8 cellular contexts compared by ENCODE assay signal in genomic region chr5:80959768-80960442, GRCh38. TPM values are rescaled to one million over a fixed set of nuclear protein-coding genes. Genes with fewer than 3 reads are reported as not detected.
DNase-seq lines count a peak whose midpoint lies in the region; ATAC-seq and TF ChIP-seq lines count a peak whose summit lies in the region.

Gene RASGRF2 (plus strand): TSS chr5:80960363. CDS start chr5:80960739, 376 bp downstream.

- H3K27me3 ChIP-seq in A673 (replicated peaks; ENCODE audit: insufficient read depth, low read depth, low read length, poor library complexity) (peaks cover 6% of the 10 kb centered on the region), MG63 (no peaks in the 10 kb centered on the region), mucosa of rectum (ENCODE audit: control insufficient read depth in 2 of 2, insufficient read depth in 2 of 2, low read length in 2 of 2) (peaks cover 15 to 21% of the 10 kb centered on the region in 2 donors)

- no peaks in the 10 kb centered on the region for H3K36me3 ChIP-seq in A673 (ENCODE audit: insufficient read depth, low read length, poor library complexity, severe bottlenecking)
- no peaks in the 10 kb centered on the region for H3K36me3 ChIP-seq in MG63
- H3K36me3 ChIP-seq in mucosa of rectum (ENCODE audit: control insufficient read depth in 2 of 2, insufficient read depth in 2 of 2, low read length in 2 of 2) = no peaks in the 10 kb centered on the region

- H3K9me3 ChIP-seq in A673 (ENCODE audit: low read depth, low read length, poor library complexity, severe bottlenecking) = no peaks in the 10 kb centered on the region
- H3K9me3 ChIP-seq in MG63 = no peaks in the 10 kb centered on the region
- H3K9me3 ChIP-seq in mucosa of rectum (ENCODE audit: control insufficient read depth in 2 of 2, low read length in 2 of 2) = no peaks in the 10 kb centered on the region

- H3K4me1 ChIP-seq in A673 (ENCODE audit: insufficient read depth, low read length, poor library complexity, severe bottlenecking) = peaks cover 48% of the 10 kb centered on the region
- peaks cover 14 to 16% of the 10 kb centered on the region in 2 donors for H3K4me1 ChIP-seq in mucosa of rectum (ENCODE audit: control insufficient read depth in 2 of 2, insufficient read depth in 2 of 2, low read length in 2 of 2)

- H3K4me3 Mint-ChIP-seq in stimulated activated naive B cell treated with anti-CD40 and anti-IgM and Interleukin-4, amounts not matched to agents 10 μg/mL and 1 μg/mL and 100 μg/mL, for 72 hours = peak within 1 kb of the TSS; percentile 66 to 67

- H3K4me3 ChIP-seq in A673 (ENCODE audit: low read depth, low read length, poor library complexity, severe bottlenecking) (peak within 1 kb of the TSS; percentile 50), MG63 (peak within 1 kb of the TSS; percentile 61), epithelial cell of esophagus (ENCODE audit: low read length) (peak within 1 kb of the TSS; percentile 29), mucosa of rectum (ENCODE audit: low read length in 2 of 2) (peak within 1 kb of the TSS; percentile 53 to 73)

- peak; percentile 38 to 40 for ATAC-seq in stimulated activated naive B cell treated with anti-CD40 and anti-IgM and Interleukin-4, amounts not matched to agents 10 μg/mL and 1 μg/mL and 100 μg/mL, for 72 hours (replicated peaks)
- no peak for ATAC-seq in HG03439 (IDR thresholded peaks at IDR 0.05; ENCODE audit: unreplicated experiment)

- BruUV-seq in A673 (replicated peaks; lab: Mats Ljungman, UMichigan) = no TSS peak

- POLR2A ChIA-PET in A673 (lab: Charles Lee; ENCODE audit: low non-redundant PET) = no interaction called here

- intact Hi-C loops in A673 (cut with micrococcal nuclease; ENCODE audit: unreplicated experiment) = loop anchor here (5.0 to 10.0 kb wide), 3 partner anchors 147 to 245 kb away; no protein-coding TSS in a partner anchor

- H3K27ac ChIP-seq in A673 (ENCODE audit: low read depth, low read length, poor library complexity, severe bottlenecking) (no peak within 1 kb of the TSS), mucosa of rectum (ENCODE audit: low read depth in 2 of 2, low read length in 2 of 2) (peak within 1 kb of the TSS in 1 of 2 donors; percentile 3)

- H3K4me1 Mint-ChIP-seq in stimulated activated naive B cell treated with anti-CD40 and anti-IgM and Interleukin-4, amounts not matched to agents 10 μg/mL and 1 μg/mL and 100 μg/mL, for 72 hours = peaks cover 14 to 16% of the 10 kb centered on the region in 2 donors

- H3K9me3 Mint-ChIP-seq in stimulated activated naive B cell treated with anti-CD40 and anti-IgM and Interleukin-4, amounts not matched to agents 10 μg/mL and 1 μg/mL and 100 μg/mL, for 72 hours = no peaks in the 10 kb centered on the region

- CTCF ChIA-PET in A673 (lab: Charles Lee) = no interaction called here

- H3K27me3 Mint-ChIP-seq in stimulated activated naive B cell treated with anti-CD40 and anti-IgM and Interleukin-4, amounts not matched to agents 10 μg/mL and 1 μg/mL and 100 μg/mL, for 72 hours = peaks cover 30 to 34% of the 10 kb centered on the region in 2 donors

- H3K36me3 Mint-ChIP-seq in stimulated activated naive B cell treated with anti-CD40 and anti-IgM and Interleukin-4, amounts not matched to agents 10 μg/mL and 1 μg/mL and 100 μg/mL, for 72 hours = peaks cover 0 to 5% of the 10 kb centered on the region in 2 donors

- peak within 1 kb of the TSS in 1 of 2 donors; percentile 23 for H3K9ac ChIP-seq in mucosa of rectum (ENCODE audit: low read depth in 1 of 2, low read length in 2 of 2)

- DNase-seq in A673 (ENCODE audit: low spot score) (peak; percentile 73), MG63 (peak; percentile 66), activated T-cell treated with anti-CD3 and anti-CD28 coated beads for 48 hours (ENCODE audit: low read depth) (peak; percentile 46), epithelial cell of esophagus (ENCODE audit: low read depth) (peak; percentile 45), inferior parietal cortex (ENCODE audit: extremely low spot score) (no peak)
- DNase-seq in stimulated activated naive B cell treated with anti-CD40 and anti-IgM and Interleukin-4, amounts not matched to agents 10 μg/mL and 1 μg/mL and 100 μg/mL, for 72 hours = no peak

- peak within 1 kb of the TSS; percentile 47 for H3K27ac Mint-ChIP-seq in stimulated activated naive B cell treated with anti-CD40 and anti-IgM and Interleukin-4, amounts not matched to agents 10 μg/mL and 1 μg/mL and 100 μg/mL, for 72 hours

- no peak for TF ChIP-seq CTCF in A673 (conservative IDR thresholded peaks at IDR 0.05; ENCODE audit: low read depth, low read length)
- no peak for TF ChIP-seq CTCF in epithelial cell of esophagus (IDR thresholded peaks at IDR 0.05; ENCODE audit: insufficient read depth, low read depth, low read length, missing control alignments)

RNA-seq across cellular contexts. Expression of gene RASGRF2, which starts in this region (rescaled TPM):
- total RNA-seq in A673 (2021) = 8.4 and 9.1 TPM in 2 replicates
- 2.7 and 3.6 TPM in 2 replicates for total RNA-seq in MG63 (2014; rRNA removed; shearing (Covaris generic); ENCODE audit: low replicate concordance)

Comparison
In these comparisons a context has a peak if more than half of its experiments do, and no peak if none do; other contexts are left out.
1. DNase-seq: peak in A673 (single experiment), MG63 (single experiment), activated T-cell treated with anti-CD3 and anti-CD28 coated beads for 48 hours (single experiment) and epithelial cell of esophagus (single experiment); none in stimulated activated naive B cell treated with anti-CD40 and anti-IgM and Interleukin-4, amounts not matched to agents 10 μg/mL and 1 μg/mL and 100 μg/mL, for 72 hours (single experiment) and inferior parietal cortex (single experiment).
2. Peak in every context shown above with its lines, with median percentiles within 50 percentile points of each other: H3K4me3 ChIP-seq.